In the genomic region with DNA sequence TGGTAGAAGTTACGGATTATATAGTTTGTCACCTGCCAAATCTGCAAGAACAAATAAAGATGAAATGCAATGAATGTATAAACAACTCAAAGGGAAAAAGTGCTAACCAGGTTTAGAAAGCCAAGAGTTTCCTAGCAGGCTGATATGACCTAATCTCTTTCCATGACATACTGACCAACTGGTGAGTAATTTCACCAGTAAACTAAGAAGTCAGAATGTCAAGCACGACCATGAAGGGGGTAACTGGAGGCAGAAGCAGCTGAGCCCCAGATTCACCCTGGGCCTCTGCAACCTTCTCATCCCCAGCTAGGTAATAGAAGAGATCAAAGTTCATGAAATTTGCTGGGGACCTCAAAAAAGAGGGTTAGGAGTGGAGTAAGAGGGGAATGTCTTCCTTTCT, we compare ENCODE assay signal across 14 cellular contexts. TPM values are rescaled to one million over a fixed set of nuclear protein-coding genes. Genes with fewer than 3 reads are reported as not detected.
DNase-seq lines count a peak whose midpoint lies in the region; ATAC-seq and TF ChIP-seq lines count a peak whose summit lies in the region.
"Had no signal": no experiment of that assay in that cellular context is flagged by ENCODE, and none has a peak within 500 bp of the region (broad histone marks: within the 10 kb centered on the region; RNA-seq: fewer than 3 reads in every experiment).

No MANE protein-coding gene starts in this region.

- peak; percentile 71 for ATAC-seq in HG03280 (IDR thresholded peaks at IDR 0.05; ENCODE audit: unreplicated experiment)
- peak; percentile 86 for ATAC-seq in stimulated activated memory B cell treated with anti-CD40 and anti-IgM and Interleukin-4, amounts not matched to agents 10 μg/mL and 1 μg/mL and 100 μg/mL, for 72 hours
- no peak for ATAC-seq in GM18907 (IDR thresholded peaks at IDR 0.05; ENCODE audit: unreplicated experiment)

- H3K4me3 ChIP-seq in esophagus (ENCODE audit: low read depth in 1 of 2, low read length in 2 of 2) (no peak overlapping the region), PC-9 (no peak overlapping the region)
- H3K4me3 ChIP-seq: MG63, thoracic aorta had no signal

- CTCF ChIA-PET in PC-9 (lab: Charles Lee) = no interaction called here

- H3F3A ChIP-seq in PC-9 (ENCODE audit: insufficient read depth, low read depth) = no peaks in the 10 kb centered on the region

- H3K79me2 ChIP-seq in PC-9 (ENCODE audit: low read depth) = no peaks in the 10 kb centered on the region

- no peaks in the 10 kb centered on the region for H4K20me1 ChIP-seq in PC-9 (ENCODE audit: insufficient read depth)

- no TSS peak for BruUV-seq in PC-9 (replicated peaks; lab: Mats Ljungman, UMichigan)

- no peaks in the 10 kb centered on the region for H3K9me3 Mint-ChIP-seq in T-helper 2 cell treated with Interferon-gamma antibody and Interleukin-4, amounts not matched to agents 5 μg/mL and 100 μg/mL, for 36 hours
- H3K9me3 Mint-ChIP-seq in stimulated activated memory B cell treated with anti-CD40 and anti-IgM and Interleukin-4, amounts not matched to agents 10 μg/mL and 1 μg/mL and 100 μg/mL, for 72 hours = peaks cover 6% of the 10 kb centered on the region

- H3K9me3 ChIP-seq in esophagus (ENCODE audit: control insufficient read depth in 2 of 2, insufficient read depth in 1 of 2, low read depth in 1 of 2, low read length in 1 of 2) (no peaks in the 10 kb centered on the region), PC-9 (ENCODE audit: insufficient read depth, low read depth) (no peaks in the 10 kb centered on the region; the same call in 1 of the 2 replicates)
- H3K9me3 ChIP-seq: MG63, neutrophil, SK-N-SH, thoracic aorta had no signal

- POLR2A ChIA-PET in PC-9 (lab: Charles Lee; ENCODE audit: unreplicated experiment) = interaction anchor here (0.6 to 0.7 kb wide), 2 partner anchors 111 to 931 kb away, joined by 6 to 11 read pairs; no protein-coding TSS in a partner anchor

- intact Hi-C loops in PC-9 (cut with micrococcal nuclease; ENCODE audit: unreplicated experiment) = no loop called here

- no peak overlapping the region for H3K4me2 ChIP-seq in PC-9
- H3K4me2 ChIP-seq: SK-N-SH had no signal

- H2AFZ ChIP-seq in PC-9 = no peak overlapping the region

- H3K36me3 ChIP-seq in esophagus (ENCODE audit: control insufficient read depth in 2 of 2, insufficient read depth in 2 of 2, low read length in 1 of 2) (no peaks in the 10 kb centered on the region), PC-9 (ENCODE audit: low read depth) (no peaks in the 10 kb centered on the region)
- H3K36me3 ChIP-seq: MG63, neutrophil, thoracic aorta had no signal

- H3K4me1 ChIP-seq in esophagus (ENCODE audit: control insufficient read depth in 2 of 2, insufficient read depth in 2 of 2, low read length in 1 of 2) (peaks cover 0 to 4% of the 10 kb centered on the region in 2 donors), PC-9 (replicated peaks; ENCODE audit: insufficient read depth) (peaks cover 17% of the 10 kb centered on the region)

- no peaks in the 10 kb centered on the region for H3K36me3 Mint-ChIP-seq in T-helper 2 cell treated with Interferon-gamma antibody and Interleukin-4, amounts not matched to agents 5 μg/mL and 100 μg/mL, for 36 hours (ENCODE audit: low read depth)
- H3K36me3 Mint-ChIP-seq in stimulated activated memory B cell treated with anti-CD40 and anti-IgM and Interleukin-4, amounts not matched to agents 10 μg/mL and 1 μg/mL and 100 μg/mL, for 72 hours = no peaks in the 10 kb centered on the region

- H3K27me3 ChIP-seq in esophagus (ENCODE audit: control insufficient read depth in 1 of 2, insufficient read depth in 2 of 2, low read length in 2 of 2) (no peaks in the 10 kb centered on the region), PC-9 (ENCODE audit: insufficient read depth, low read depth) (no peaks in the 10 kb centered on the region)
- H3K27me3 ChIP-seq: MG63 had no signal

- 62 to 73% methylated on average over 2 of the region's 2 CpGs for WGBS in esophagus, 2 donors

- H3K27ac ChIP-seq in esophagus (ENCODE audit: low read depth in 2 of 2, low read length in 1 of 2) = peak overlapping the region; percentile 18 to 27
- no peak overlapping the region for H3K27ac ChIP-seq in PC-9
- H3K27ac ChIP-seq: neutrophil had no signal

- no peak overlapping the region for H3K27ac Mint-ChIP-seq in T-helper 2 cell treated with Interferon-gamma antibody and Interleukin-4, amounts not matched to agents 5 μg/mL and 100 μg/mL, for 36 hours
- peak overlapping the region; percentile 50 for H3K27ac Mint-ChIP-seq in stimulated activated memory B cell treated with anti-CD40 and anti-IgM and Interleukin-4, amounts not matched to agents 10 μg/mL and 1 μg/mL and 100 μg/mL, for 72 hours

- peak; percentile 43 for DNase-seq in T-helper 2 cell treated with Interferon-gamma antibody and Interleukin-4, amounts not matched to agents 5 μg/mL and 100 μg/mL, for 36 hours (ENCODE audit: low spot score)
- DNase-seq in T-helper 2 cell (no peak), dermis blood vessel endothelial cell (no peak), PC-9 (no peak)
- DNase-seq: caudate nucleus, MG63, NCI-H526, SK-N-SH had no signal

- H3K9me2 ChIP-seq in PC-9 (ENCODE audit: insufficient read depth) = no peaks in the 10 kb centered on the region
- H3K9me2 ChIP-seq: SK-N-SH had no signal

- H3K4me1 Mint-ChIP-seq in T-helper 2 cell treated with Interferon-gamma antibody and Interleukin-4, amounts not matched to agents 5 μg/mL and 100 μg/mL, for 36 hours (ENCODE audit: low read depth) = no peaks in the 10 kb centered on the region
- H3K4me1 Mint-ChIP-seq in stimulated activated memory B cell treated with anti-CD40 and anti-IgM and Interleukin-4, amounts not matched to agents 10 μg/mL and 1 μg/mL and 100 μg/mL, for 72 hours = peaks cover 6% of the 10 kb centered on the region

- TF ChIP-seq CTCF in PC-9 (conservative IDR thresholded peaks at IDR 0.05) = no peak

- no peak overlapping the region for H3K4me3 Mint-ChIP-seq in T-helper 2 cell treated with Interferon-gamma antibody and Interleukin-4, amounts not matched to agents 5 μg/mL and 100 μg/mL, for 36 hours
- H3K4me3 Mint-ChIP-seq in stimulated activated memory B cell treated with anti-CD40 and anti-IgM and Interleukin-4, amounts not matched to agents 10 μg/mL and 1 μg/mL and 100 μg/mL, for 72 hours = no peak overlapping the region

- H3K27me3 Mint-ChIP-seq in T-helper 2 cell treated with Interferon-gamma antibody and Interleukin-4, amounts not matched to agents 5 μg/mL and 100 μg/mL, for 36 hours (ENCODE audit: low read depth) = peaks cover 32% of the 10 kb centered on the region
- peaks cover 67% of the 10 kb centered on the region for H3K27me3 Mint-ChIP-seq in stimulated activated memory B cell treated with anti-CD40 and anti-IgM and Interleukin-4, amounts not matched to agents 10 μg/mL and 1 μg/mL and 100 μg/mL, for 72 hours

RNA-seq across cellular contexts. Expression of a gene that starts 10.2 kb away (rescaled TPM):
- polyA plus RNA-seq in esophagus = 10 to 100 TPM; 33.4 to 99.3 TPM
- total RNA-seq in dermis blood vessel endothelial cell (991 and 2,158 TPM in 2 replicates), PC-9 (2021) (39.3 and 44.4 TPM in 2 replicates)

Comparison
In these comparisons a context has a peak if more than half of its experiments do, and no peak if none do; other contexts are left out.
1. RNA of a gene that starts 10.2 kb away (total RNA-seq): 991 to 2,158 TPM in dermis blood vessel endothelial cell; 39.3 to 44.4 TPM in PC-9; every median in the first group is over 10 times any median in the second.